16 cellular contexts compared by ENCODE assay signal in the genomic region with DNA sequence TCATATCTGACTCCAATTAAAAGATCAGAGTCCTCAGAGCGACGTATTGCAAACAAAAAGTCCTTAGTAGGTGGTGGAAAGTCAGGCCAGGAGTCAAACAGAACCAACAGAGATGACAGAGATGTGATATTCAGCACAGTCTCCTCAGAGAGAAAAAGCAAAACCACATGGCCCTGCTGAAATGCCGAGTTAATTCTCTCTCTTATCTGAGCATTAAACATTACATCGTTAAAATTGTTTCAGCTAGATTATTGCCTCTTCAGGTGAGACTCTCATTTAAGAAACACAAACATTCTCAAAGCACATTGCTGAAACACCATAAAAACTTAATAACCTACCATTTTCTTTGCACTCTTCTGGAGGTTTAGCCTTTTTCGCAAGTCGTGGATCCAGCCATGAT.
DNase-seq lines count a peak whose midpoint lies in the region; ATAC-seq, FAIRE-seq and TF ChIP-seq lines count a peak whose summit lies in the region.
"Had no signal": no experiment of that assay in that cellular context is flagged by ENCODE, and none has a peak within 500 bp of the region (broad histone marks: within the 10 kb centered on the region; RNA-seq: fewer than 3 reads in every experiment).

No MANE protein-coding gene starts in this region.

- no peaks in the 10 kb centered on the region for H3K27me3 ChIP-seq in left ventricle myocardium inferior (ENCODE audit: low read depth)
- H3K27me3 ChIP-seq: testis had no signal

- peak overlapping the region; percentile 17 to 82 (median 72) for H3K27ac Mint-ChIP-seq in nephron
- H3K27ac Mint-ChIP-seq: activated naive CD8-positive, alpha-beta T cell; immature natural killer cell had no signal

- H3K4me1 ChIP-seq in left ventricle myocardium inferior = no peaks in the 10 kb centered on the region
- H3K4me1 ChIP-seq: testis had no signal

- H3K9me3 Mint-ChIP-seq in nephron = no peaks in the 10 kb centered on the region

- FAIRE-seq in frontal cortex (lab: Jason Lieb, UNC) = no peak

- no peak overlapping the region for H3K4me3 Mint-ChIP-seq in nephron
- H3K4me3 Mint-ChIP-seq: activated naive CD8-positive, alpha-beta T cell; central memory CD8-positive, alpha-beta T cell; immature natural killer cell had no signal

- ATAC-seq in Right ventricle myocardium inferior = no peak

- H3K36me3 Mint-ChIP-seq in nephron (ENCODE audit: low read depth) = peaks cover 10% of the 10 kb centered on the region
- H3K36me3 Mint-ChIP-seq: activated naive CD8-positive, alpha-beta T cell; immature natural killer cell had no signal

- H3K36me3 ChIP-seq in left ventricle myocardium inferior = no peaks in the 10 kb centered on the region

- H3K4me1 Mint-ChIP-seq in nephron = peaks cover 16% of the 10 kb centered on the region
- H3K4me1 Mint-ChIP-seq: central memory CD8-positive, alpha-beta T cell; immature natural killer cell had no signal

- H3K27me3 Mint-ChIP-seq in nephron (ENCODE audit: low read depth) = no peaks in the 10 kb centered on the region
- H3K27me3 Mint-ChIP-seq: activated naive CD8-positive, alpha-beta T cell; central memory CD8-positive, alpha-beta T cell had no signal

- no peak overlapping the region for H3K27ac ChIP-seq in left ventricle myocardium inferior (replicated peaks)
- H3K27ac ChIP-seq in cingulate gyrus (ENCODE audit: low read depth, low read length) = peak overlapping the region; percentile 78
- H3K27ac ChIP-seq: testis had no signal

- H3K4me3 ChIP-seq in left ventricle myocardium inferior = peak overlapping the region; percentile 14
- H3K4me3 ChIP-seq: testis had no signal

- no peaks in the 10 kb centered on the region for H3K9me3 ChIP-seq in left ventricle myocardium inferior (replicated peaks)
- H3K9me3 ChIP-seq: testis had no signal

- TF ChIP-seq CTCF in left ventricle myocardium inferior (IDR thresholded peaks at IDR 0.05; ENCODE audit: borderline replicate concordance) = no peak
- TF ChIP-seq CTCF in nephron (IDR thresholded peaks at IDR 0.05; ENCODE audit: unreplicated experiment in 3 of 3) = no peak

- no peak for DNase-seq in left ventricle myocardium inferior
- DNase-seq in Right ventricle myocardium inferior (ENCODE audit: missing footprints) = no peak
- DNase-seq in LoVo (ENCODE audit: low spot score) = no peak
- DNase-seq in UCSD-AML1 (lab: John Stamatoyannopoulos, UW; ENCODE audit: unreplicated experiment) = no peak
- no peak for DNase-seq in ecto neural progenitor cell (ENCODE audit: low spot score)
- no peak for DNase-seq in frontal cortex (ENCODE audit: low spot score in 2 of 2)
- DNase-seq: activated CD4-positive, alpha-beta T cell treated with anti-CD3 and anti-CD28 coated beads for 48 hours; immature natural killer cell; NCI-H2081 treated with DMSO at 0.1 percent for 48 hours; SHP77 treated with DMSO at 0.1 percent for 48 hours; T-helper 9 cell; testis had no signal

- intact Hi-C loops in left ventricle myocardium inferior (cut with micrococcal nuclease) = no loop called here
- intact Hi-C loops in Right ventricle myocardium inferior (cut with DNase I) = no loop called here
